ENCODE assay signal across 30 cellular contexts in the genomic region with DNA sequence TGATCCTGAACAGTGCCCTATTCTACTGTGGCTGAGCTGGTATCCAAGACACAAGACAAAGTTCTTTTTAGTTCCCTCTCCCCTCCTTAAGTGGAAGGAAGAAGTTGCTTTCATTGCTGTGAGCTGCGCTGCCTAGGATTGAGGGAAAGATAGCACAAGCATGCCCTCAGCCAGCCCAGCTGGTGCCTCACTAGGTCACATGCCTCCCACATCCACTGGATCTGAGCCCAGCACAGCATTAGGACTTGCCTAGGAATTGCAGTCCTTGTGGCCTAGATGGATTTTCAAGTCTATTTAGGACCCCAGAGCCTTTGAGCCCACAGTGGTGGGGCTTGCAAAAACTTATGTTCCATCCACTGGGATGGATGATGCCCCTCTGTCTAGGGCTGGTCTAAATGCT.
"Had no signal": no experiment of that assay in that cellular context is flagged by ENCODE, and none has a peak within 500 bp of the region (broad histone marks: within the 10 kb centered on the region; RNA-seq: fewer than 3 reads in every experiment).

No MANE protein-coding gene starts in this region.

- FAIRE-seq: endometrium, endothelial cell of umbilical vein, frontal cortex had no signal

- ATAC-seq: activated CD4-positive, CD25-positive, alpha-beta regulatory T cell treated with anti-CD3 and anti-CD28 coated beads, Interleukin-2, amount 50 U/mL, for 24 hours; activated CD8-positive, alpha-beta memory T cell treated with anti-CD3 and anti-CD28 coated beads, Interleukin-2, amount 10 ng/mL, durations not matched to agents 7 days and 5 days; activated CD8-positive, alpha-beta T cell treated with anti-CD3 and anti-CD28 coated beads, Interleukin-2, amount 10 ng/mL, durations not matched to agents 7 days and 5 days; activated naive CD8-positive, alpha-beta T cell treated with anti-CD3 and anti-CD28 coated beads, Interleukin-2, amount 50 U/mL, for 24 hours; T-helper 17 cell had no signal

- DNase-seq: activated B cell treated with CpG ODN at 0.5 μM for 24 hours; activated CD4-positive, alpha-beta memory T cell treated with anti-CD3 and anti-CD28 coated beads for 36 hours; activated CD4-positive, alpha-beta T cell treated with anti-CD3 and anti-CD28 coated beads, Interleukin-2, amount 10 ng/mL, durations not matched to agents 24 days and 14 days; activated CD8-positive, alpha-beta memory T cell treated with anti-CD3 and anti-CD28 coated beads, Interleukin-2, amount 10 ng/mL, durations not matched to agents 7 days and 5 days; activated CD8-positive, alpha-beta memory T cell treated with anti-CD3 and anti-CD28 coated beads, Interleukin-2, amount 50 U/mL, for 4 hours; activated CD8-positive, alpha-beta T cell treated with anti-CD3 and anti-CD28 coated beads, Interleukin-2, amount 10 ng/mL, durations not matched to agents 7 days and 5 days; activated effector memory CD4-positive, alpha-beta T cell treated with anti-CD3 and anti-CD28 coated beads, Interleukin-2, amount 50 U/mL, for 16 hours; activated naive CD4-positive, alpha-beta T cell treated with anti-CD3 and anti-CD28 coated beads for 36 hours; activated naive CD8-positive, alpha-beta T cell treated with anti-CD3 and anti-CD28 coated beads for 36 hours; activated naive CD8-positive, alpha-beta T cell treated with anti-CD3 and anti-CD28 coated beads, Interleukin-2, amount 50 U/mL, for 24 hours; activated T-cell treated with anti-CD3 and anti-CD28 coated beads, Interleukin-2, amount 50 U/mL, for 1 hour; activated T-cell treated with anti-CD3 and anti-CD28 coated beads, Interleukin-2, amount 50 U/mL, for 48 hours; central memory CD4-positive, alpha-beta T cell; cerebellar nuclear complex; colonic mucosa; effector CD8-positive, alpha-beta T cell; esophagus squamous epithelium; foreskin fibroblast; T-helper 1 cell; T-helper 17 cell; T1000; WERI-Rb-1 had no signal

- H3K4me3 ChIP-seq: ascending aorta, breast epithelium, cardiac muscle cell, colonic mucosa, esophagus squamous epithelium had no signal

- H3K27me3 ChIP-seq: ascending aorta, breast epithelium, cardiac muscle cell, colonic mucosa, esophagus squamous epithelium had no signal

- H3K27ac ChIP-seq: ascending aorta, breast epithelium, cardiac muscle cell, colonic mucosa, epithelial cell of prostate, esophagus squamous epithelium, WERI-Rb-1 had no signal

- H3K9me3 ChIP-seq: ascending aorta, breast epithelium, colonic mucosa had no signal

- H3K4me1 ChIP-seq: ascending aorta, breast epithelium, colonic mucosa, esophagus squamous epithelium had no signal

- H3K36me3 ChIP-seq: ascending aorta, breast epithelium, cardiac muscle cell, colonic mucosa, esophagus squamous epithelium, WERI-Rb-1 had no signal
